8 cellular contexts compared by ENCODE assay signal in genomic region chr15:93072440-93073394, GRCh38. TPM values are rescaled to one million over a fixed set of nuclear protein-coding genes. Genes with fewer than 3 reads are reported as not detected.
DNase-seq lines count a peak whose midpoint lies in the region; ATAC-seq and TF ChIP-seq lines count a peak whose summit lies in the region.

No MANE protein-coding gene starts in this region.

- H3K27ac ChIP-seq in mammary epithelial cell (ENCODE audit: insufficient read depth, low read depth, low read length), result no peak overlapping the region

- no TSS peak for BruUV-seq in mammary epithelial cell (replicated peaks; lab: Mats Ljungman, UMichigan)

- CTCF ChIA-PET in mammary epithelial cell (lab: Charles Lee; ENCODE audit: low non-redundant PET), result no interaction called here

- no peaks in the 10 kb centered on the region for H3K9me3 ChIP-seq in mammary epithelial cell (replicated peaks; ENCODE audit: insufficient read depth, low read length)
- no peaks in the 10 kb centered on the region for H3K9me3 ChIP-seq in skeletal muscle satellite cell (replicated peaks; ENCODE audit: low read length)

- H3K79me2 ChIP-seq in mammary epithelial cell (ENCODE audit: insufficient read depth, low read length), result no peaks in the 10 kb centered on the region

- no peaks in the 10 kb centered on the region for H3K36me3 ChIP-seq in mammary epithelial cell (ENCODE audit: insufficient read depth, low read length)
- no peaks in the 10 kb centered on the region for H3K36me3 ChIP-seq in skeletal muscle satellite cell (ENCODE audit: insufficient read depth, low read length)

- peaks cover 12 to 21% of the 10 kb centered on the region in 2 donors for H3K4me1 Mint-ChIP-seq in immature natural killer cell

- peaks cover 0 to 4% (median 0%) of the 10 kb centered on the region in 3 donors for H3K36me3 Mint-ChIP-seq in immature natural killer cell

- peak overlapping the region; percentile 48 to 86 (median 75) for H3K4me3 Mint-ChIP-seq in immature natural killer cell

- dilution Hi-C loops in mammary epithelial cell (cut with HindIII; ENCODE audit: low sequenced_read_pairs), result no loop called here

- H3K9ac ChIP-seq in mammary epithelial cell (ENCODE audit: insufficient read depth, low read length), result no peak overlapping the region
- H3K9ac ChIP-seq in skeletal muscle satellite cell (ENCODE audit: low read depth, low read length), result no peak overlapping the region

- DNase-seq in NCI-H2171 treated with DMSO at 0.1 percent for 48 hours (lab: John Stamatoyannopoulos, UW) (peak; percentile 61), mammary epithelial cell (peak; percentile 49), immature natural killer cell (no peak), GM19240 (ENCODE audit: insufficient read length, low spot score) (no peak)
- no peak for DNase-seq in stimulated activated naive CD4-positive, alpha-beta T cell (lab: John Stamatoyannopoulos, UW)

- H4K20me1 ChIP-seq in mammary epithelial cell (ENCODE audit: insufficient read depth, low read length), result no peaks in the 10 kb centered on the region

- WGBS in mammary epithelial cell (ENCODE audit: low coverage, missing lambda C conversion rate), result under 1% methylated on average over 41 of the region's 92 CpGs

- peak overlapping the region; percentile 92 for H3K4me2 ChIP-seq in mammary epithelial cell (ENCODE audit: insufficient read depth, low read depth, low read length)
- peak overlapping the region; percentile 68 for H3K4me2 ChIP-seq in skeletal muscle satellite cell (ENCODE audit: low read length)

- peaks cover 13% of the 10 kb centered on the region for H3K4me1 ChIP-seq in mammary epithelial cell (ENCODE audit: insufficient read depth, low read length)
- peaks cover 22% of the 10 kb centered on the region for H3K4me1 ChIP-seq in skeletal muscle satellite cell (ENCODE audit: control insufficient read depth, insufficient read depth, low read length)

- H3K4me3 ChIP-seq in GM08714 (ENCODE audit: low read length) (peak overlapping the region; percentile 7; the same call in 1 of the 2 replicates), mammary epithelial cell (replicated peaks in 1 of 3; ENCODE audit: insufficient read depth in 1 of 3, low read depth in 2 of 3, low read length in 3 of 3) (peak overlapping the region; percentile 39 to 49 (median 45)), skeletal muscle satellite cell (ENCODE audit: low read length) (peak overlapping the region; percentile 65)

- in situ Hi-C loops in mammary epithelial cell (cut with MboI; ENCODE audit: low sequenced_read_pairs in 2 of 2), result no loop called here

- peak overlapping the region; percentile 63 for H2AFZ ChIP-seq in mammary epithelial cell (ENCODE audit: low read depth, low read length)

- peaks cover 11 to 36% (median 23%) of the 10 kb centered on the region in 3 donors for H3K27me3 Mint-ChIP-seq in immature natural killer cell (ENCODE audit: low read depth in 3 of 3)

- no peak for ATAC-seq in HG03439 (IDR thresholded peaks at IDR 0.05; ENCODE audit: unreplicated experiment)

- peak overlapping the region in 1 of 6 donors; percentile 68 for H3K27ac Mint-ChIP-seq in immature natural killer cell

- H3K9me3 Mint-ChIP-seq in immature natural killer cell, result peaks cover 0 to 1% (median 0%) of the 10 kb centered on the region in 6 donors

- H3K27me3 ChIP-seq in mammary epithelial cell (ENCODE audit: insufficient read depth, low read length) (peaks cover 28% of the 10 kb centered on the region), skeletal muscle satellite cell (ENCODE audit: control insufficient read depth, insufficient read depth, low read length) (peaks cover 86% of the 10 kb centered on the region)

- intact Hi-C loops in mammary epithelial cell (cut with micrococcal nuclease), result no loop called here

- TF ChIP-seq CTCF in mammary epithelial cell (conservative IDR thresholded peaks at IDR 0.05 in 1 of 2, IDR thresholded peaks at IDR 0.05 in 1 of 2; ENCODE audit: extremely low read depth in 1 of 2, insufficient read depth in 1 of 2, low read depth in 1 of 2, low read length in 2 of 2), result no peak

RNA-seq across cellular contexts. Expression of gene RGMA, which starts 16.3 kb away (rescaled TPM):
- under 1 TPM; 0.64 to 0.83 TPM for total RNA-seq in mammary epithelial cell
- 0.14 TPM for polyA plus RNA-seq in mammary epithelial cell
- not detected for polyA minus RNA-seq in mammary epithelial cell
- not detected for polyA plus RNA-seq in immature natural killer cell
- total RNA-seq in skeletal muscle satellite cell (2012; rRNA removed), result 0.51 and 1.3 TPM in 2 replicates

Comparison
In these comparisons a context has a peak if more than half of its experiments do, and no peak if none do; other contexts are left out.
1. H3K4me3 ChIP-seq: peak in every context shown above with its lines; median percentile 65 in skeletal muscle satellite cell; 45 in mammary epithelial cell; 7 in GM08714.
2. DNase-seq: peak in NCI-H2171 treated with DMSO at 0.1 percent for 48 hours (single experiment) and mammary epithelial cell (single experiment); none in immature natural killer cell (0 of 3), GM19240 (single experiment) and stimulated activated naive CD4-positive, alpha-beta T cell (0 of 6).